In the genomic region with DNA sequence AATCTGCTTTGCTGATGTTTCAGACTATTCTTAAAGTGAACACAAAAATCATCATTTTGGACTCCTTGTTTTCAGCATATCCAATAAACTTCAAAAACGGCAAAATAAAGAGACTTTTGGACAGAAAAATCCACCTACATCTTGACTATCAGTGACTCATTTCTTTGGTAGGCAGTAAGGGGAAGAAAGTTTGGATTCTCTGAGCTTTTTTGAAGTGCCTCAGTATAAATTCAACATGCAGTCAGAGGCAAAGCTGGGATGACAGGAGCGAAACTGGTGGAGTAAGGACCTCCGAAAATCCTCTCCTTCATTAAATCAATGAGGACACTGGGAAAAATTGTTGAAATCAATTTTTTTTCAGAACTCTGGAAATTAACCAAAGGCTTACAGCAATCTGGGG, we compare ENCODE assay signal across 19 cellular contexts. TPM values are rescaled to one million over a fixed set of nuclear protein-coding genes. Genes with fewer than 3 reads are reported as not detected.
DNase-seq lines count a peak whose midpoint lies in the region; FAIRE-seq and TF ChIP-seq lines count a peak whose summit lies in the region.
"Had no signal": no experiment of that assay in that cellular context is flagged by ENCODE, and none has a peak within 500 bp of the region (broad histone marks: within the 10 kb centered on the region; RNA-seq: fewer than 3 reads in every experiment).

No MANE protein-coding gene starts in this region.

- no peaks in the 10 kb centered on the region for H3K27me3 ChIP-seq in bronchial epithelial cell (ENCODE audit: control insufficient read depth, insufficient read depth, low read length)
- H3K27me3 ChIP-seq: BE2C had no signal

- TF ChIP-seq CTCF in HEK293 (tag by site-specific recombination; IDR thresholded peaks at IDR 0.05) (no peak), bronchial epithelial cell (IDR thresholded peaks at IDR 0.05; ENCODE audit: insufficient read depth, low read length, severe bottlenecking) (no peak), foreskin fibroblast (IDR thresholded peaks at IDR 0.05; ENCODE audit: low read depth, low read length) (no peak)

- H3K4me3 ChIP-seq in HEK293 (ENCODE audit: low read depth, low read length) (no peak overlapping the region), bronchial epithelial cell (ENCODE audit: low read depth, low read length) (no peak overlapping the region), foreskin fibroblast (ENCODE audit: low read depth in 1 of 2, low read length in 2 of 2) (no peak overlapping the region)
- H3K4me3 ChIP-seq: HAP-1 had no signal

- POLR2A ChIA-PET in HEK293 (lab: Yijun Ruan, JAX) = no interaction called here

- in situ Hi-C loops in KBM-7 (cut with MboI; ENCODE audit: low pct_unique_long_range_greater_than_20kb, low sequenced_read_pairs) = no loop called here

- H3K9me3 ChIP-seq in HEK293 (ENCODE audit: control insufficient read depth, insufficient read depth, low read depth, low read length) = no peaks in the 10 kb centered on the region
- H3K9me3 ChIP-seq: BE2C, HAP-1 had no signal

- H3K27ac ChIP-seq in HEK293 (ENCODE audit: extremely low read depth, low read depth, low read length) = no peak overlapping the region
- H3K27ac ChIP-seq: C4-2B had no signal

- CTCF ChIA-PET in HEK293 (lab: Yijun Ruan, JAX) = interaction anchor here (1.2 to 1.3 kb wide), 3 partner anchors 14 to 37 kb away, joined by 3 to 4 read pairs (median 4); no protein-coding TSS in a partner anchor

- peak; percentile 23 for FAIRE-seq in bronchial epithelial cell (lab: Jason Lieb, UNC)
- FAIRE-seq: A204.1, G401.6, GM12892, HepG2, HTR-8/SVneo had no signal

- H3K36me3 ChIP-seq in HEK293 (ENCODE audit: control insufficient read depth in 2 of 2, insufficient read depth in 1 of 2, low read length in 2 of 2) (no peaks in the 10 kb centered on the region), bronchial epithelial cell (ENCODE audit: control insufficient read depth, insufficient read depth, low read length) (no peaks in the 10 kb centered on the region)
- H3K36me3 ChIP-seq: BE2C, HAP-1 had no signal

- no peaks in the 10 kb centered on the region for H3K4me1 ChIP-seq in HEK293 (ENCODE audit: control insufficient read depth, insufficient read depth, low read length)
- H3K4me1 ChIP-seq: BE2C, HAP-1 had no signal

- DNase-seq in EL = peak; percentile 5
- no peak for DNase-seq in bronchial epithelial cell (ENCODE audit: low read depth)
- DNase-seq in superior temporal gyrus (ENCODE audit: extremely low spot score) = peak; percentile 32
- no peak for DNase-seq in SIG-M5 treated with dmso at 0.1 percent for 504 hours (lab: John Stamatoyannopoulos, UW; ENCODE audit: unreplicated experiment)
- no peak for DNase-seq in foreskin fibroblast
- no peak for DNase-seq in KBM-7
- DNase-seq: BE2C; CD4-positive, alpha-beta memory T cell; DMS79; GOT3; HFFc6 had no signal

TF ChIP-seq in HEK293, 187 proteins besides CTCF, POLR2A, EP300 and RAD21:
- TF ChIP-seq ZNF585B (tag by site-specific recombination; IDR thresholded peaks at IDR 0.05) = peak; percentile 25
- TF ChIP-seq, protein P1, sequence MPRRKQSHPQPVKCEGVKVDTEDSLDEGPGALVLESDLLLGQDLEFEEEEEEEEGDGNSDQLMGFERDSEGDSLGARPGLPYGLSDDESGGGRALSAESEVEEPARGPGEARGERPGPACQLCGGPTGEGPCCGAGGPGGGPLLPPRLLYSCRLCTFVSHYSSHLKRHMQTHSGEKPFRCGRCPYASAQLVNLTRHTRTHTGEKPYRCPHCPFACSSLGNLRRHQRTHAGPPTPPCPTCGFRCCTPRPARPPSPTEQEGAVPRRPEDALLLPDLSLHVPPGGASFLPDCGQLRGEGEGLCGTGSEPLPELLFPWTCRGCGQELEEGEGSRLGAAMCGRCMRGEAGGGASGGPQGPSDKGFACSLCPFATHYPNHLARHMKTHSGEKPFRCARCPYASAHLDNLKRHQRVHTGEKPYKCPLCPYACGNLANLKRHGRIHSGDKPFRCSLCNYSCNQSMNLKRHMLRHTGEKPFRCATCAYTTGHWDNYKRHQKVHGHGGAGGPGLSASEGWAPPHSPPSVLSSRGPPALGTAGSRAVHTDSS (tag by site-specific recombination; IDR thresholded peaks at IDR 0.05) = no peak

RNA-seq across cellular contexts. Expression of a gene that starts 29.7 kb away (rescaled TPM):
- total RNA-seq in bronchial epithelial cell = 0.26 and 0.64 TPM in 2 replicates
- total RNA-seq: HepG2 had no signal

Comparison
In these comparisons a context has a peak if more than half of its experiments do, and no peak if none do; other contexts are left out.
1. DNase-seq: peak in EL (single experiment) and superior temporal gyrus (single experiment); none in bronchial epithelial cell (single experiment), SIG-M5 treated with dmso at 0.1 percent for 504 hours (single experiment), foreskin fibroblast (0 of 2) and KBM-7 (single experiment).